Comparison of ENCODE assay signal across 7 cellular contexts in the genomic region with DNA sequence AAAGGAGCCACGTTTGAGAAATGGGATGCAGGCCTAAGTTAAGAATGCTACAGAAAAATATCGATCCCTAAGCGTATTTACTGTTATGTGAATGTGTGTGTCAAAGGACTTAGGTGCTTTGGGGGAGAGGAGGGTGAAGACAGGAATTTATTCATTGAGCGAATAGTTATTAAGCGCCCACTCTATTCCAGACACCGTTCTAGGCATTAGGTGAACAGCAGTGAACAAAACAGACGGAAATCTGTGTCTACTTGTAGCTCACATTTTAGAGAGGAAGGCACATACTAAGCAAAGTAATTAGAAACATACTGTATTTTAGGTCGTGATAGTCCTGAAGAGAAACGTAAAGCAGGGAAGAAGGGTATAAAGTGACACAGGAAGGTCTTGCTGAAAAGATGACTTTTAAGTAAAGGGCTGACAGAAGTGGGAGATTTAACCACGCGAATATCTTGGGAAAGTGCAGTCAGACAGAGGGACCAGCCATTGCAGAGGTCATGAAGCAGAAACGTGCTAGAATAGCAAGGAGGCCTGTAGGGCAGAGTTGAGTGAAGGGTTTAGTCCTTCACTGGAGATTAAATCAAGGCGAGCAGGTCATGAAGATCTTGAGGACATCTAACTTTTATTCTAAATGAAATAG. TPM values are rescaled to one million over a fixed set of nuclear protein-coding genes. Genes with fewer than 3 reads are reported as not detected.
DNase-seq lines count a peak whose midpoint lies in the region; ATAC-seq and TF ChIP-seq lines count a peak whose summit lies in the region.

No MANE protein-coding gene starts in this region.

- TF ChIP-seq POLR2A in ovary (IDR thresholded peaks at IDR 0.05) = no peak

- peak overlapping the region; percentile 95 for H3K4me3 ChIP-seq in Jurkat, Clone E6-1 (ENCODE audit: low read length)
- H3K4me3 ChIP-seq in dorsolateral prefrontal cortex (peak overlapping the region; percentile 67 to 99 (median 94)), ovary (peak overlapping the region; percentile 85)

- H3K27me3 ChIP-seq in dorsolateral prefrontal cortex (no peaks in the 10 kb centered on the region), ovary (no peaks in the 10 kb centered on the region)

- ATAC-seq in GM19455 (IDR thresholded peaks at IDR 0.05; ENCODE audit: unreplicated experiment) (peak; percentile 23), HG03457 (IDR thresholded peaks at IDR 0.05; ENCODE audit: unreplicated experiment) (no peak)

- peaks cover 6% of the 10 kb centered on the region for H3K4me1 ChIP-seq in ovary (ENCODE audit: insufficient read depth)

- WGBS in ovary, 3 donors = 2 to 4% (median 4%) methylated on average over 13 of the region's 13 CpGs

- intact Hi-C loops in dorsolateral prefrontal cortex (cut with DNase I) (no loop called here), ovary (cut with DNase I) (no loop called here)

- H3K9me3 ChIP-seq in ovary = no peaks in the 10 kb centered on the region

- no peaks in the 10 kb centered on the region for H3K36me3 ChIP-seq in ovary

- H3K27ac ChIP-seq in dorsolateral prefrontal cortex (peak overlapping the region in 58 of 59 donors; percentile 32 to 97 (median 92)), ovary (peak overlapping the region; percentile 90 to 94)

- DNase-seq in Jurkat, Clone E6-1 (ENCODE audit: low read depth, low spot score) = peak; percentile 7
- DNase-seq in dorsolateral prefrontal cortex (no peak), ovary (no peak), NCI-H2171 (lab: John Stamatoyannopoulos, UW) (no peak)
- DNase-seq in activated CD4-positive, CD25-positive, alpha-beta regulatory T cell (lab: John Stamatoyannopoulos, UW) = no peak

- TF ChIP-seq EP300 in ovary (IDR thresholded peaks at IDR 0.05) = peak; percentile 12

- no peak for TF ChIP-seq CTCF in dorsolateral prefrontal cortex (IDR thresholded peaks at IDR 0.05 in 54 of 56, conservative IDR thresholded peaks at IDR 0.05 in 2 of 56; ENCODE audit: low read depth in 1 of 56, partially characterized antibody in 56 of 56)
- no peak for TF ChIP-seq CTCF in ovary (IDR thresholded peaks at IDR 0.05)

RNA-seq across cellular contexts. Expression of gene AIMP1, which starts 0.5 kb away (rescaled TPM):
- polyA plus RNA-seq in Jurkat, Clone E6-1 (2012; ENCODE audit: insufficient read depth, insufficient read length) = 78.3 TPM
- total RNA-seq in dorsolateral prefrontal cortex (10 to 100 TPM; 18.9 to 46.8 (median 30.3) TPM), ovary (10 to 100 TPM; 19.7 to 46.5 (median 44.0) TPM)
- 10 to 100 TPM; 29.9 to 37.6 TPM for polyA plus RNA-seq in ovary

RNA-seq across cellular contexts. Expression of gene TBCK, which starts 0.9 kb away (rescaled TPM):
- polyA plus RNA-seq in Jurkat, Clone E6-1 (2012; ENCODE audit: insufficient read depth, insufficient read length) = 17.3 TPM
- total RNA-seq in dorsolateral prefrontal cortex = 100 to 1,000 TPM in 3 of 120 experiments, 10 to 100 TPM in 117; 52.1 to 108 (median 72.3) TPM
- 10 to 100 TPM; 34.0 to 50.1 (median 41.3) TPM for total RNA-seq in ovary
- 10 to 100 TPM; 13.6 to 22.3 TPM for polyA plus RNA-seq in ovary

RNA-seq across cellular contexts. Expression of gene GIMD1, which starts 51.7 kb away (rescaled TPM):
- not detected for polyA plus RNA-seq in Jurkat, Clone E6-1 (2012; ENCODE audit: insufficient read depth, insufficient read length)
- total RNA-seq in dorsolateral prefrontal cortex = not detected
- total RNA-seq in ovary = not detected
- polyA plus RNA-seq in ovary = not detected
